In genomic region chrX:19566359-19567141, GRCh38 we compare ENCODE assay signal across 9 cellular contexts. TPM values are rescaled to one million over a fixed set of nuclear protein-coding genes. Genes with fewer than 3 reads are reported as not detected.
DNase-seq lines count a peak whose midpoint lies in the region; ATAC-seq and TF ChIP-seq lines count a peak whose summit lies in the region.
"Had no signal": no experiment of that assay in that cellular context is flagged by ENCODE, and none has a peak within 500 bp of the region (broad histone marks: within the 10 kb centered on the region; RNA-seq: fewer than 3 reads in every experiment).

No MANE protein-coding gene starts in this region.

- H3K9ac ChIP-seq in SK-N-SH = no peak overlapping the region

- TF ChIP-seq RAD21 in SK-N-SH (IDR thresholded peaks at IDR 0.05; ENCODE audit: low read length) = no peak

- H3F3A ChIP-seq in SK-N-SH (replicated peaks; ENCODE audit: insufficient read depth) = peaks cover 6% of the 10 kb centered on the region

- H3K27ac ChIP-seq in SK-N-SH (ENCODE audit: low read depth in 2 of 2, low read length in 1 of 2) = peak overlapping the region; percentile 26 to 52; a peak in 3 of 4 replicates
- H3K27ac ChIP-seq: VCaP had no signal

- TF ChIP-seq EP300 in SK-N-SH (IDR thresholded peaks at IDR 0.05; ENCODE audit: borderline replicate concordance in 1 of 2, low read depth in 1 of 2, low read length in 1 of 2) = 0 out of 4 replicates have a peak, but pooled peaks of 1 of the 2 experiments have one; percentile 25

- POLR2A ChIA-PET in SK-N-SH (lab: Yijun Ruan, JAX) (no interaction called here), HEK293T (lab: Yijun Ruan, JAX) (interaction anchor here (0.6 to 0.7 kb wide), 2 partner anchors 10 kb away, joined by 3 read pairs; no protein-coding TSS in a partner anchor)

- ATAC-seq in HG03025 (IDR thresholded peaks at IDR 0.05; ENCODE audit: low FRiP score, unreplicated experiment) = peak; percentile 60

- H3K4me2 ChIP-seq in SK-N-SH = peak overlapping the region; percentile 55

- WGBS in SK-N-SH (ENCODE audit: low lambda C conversion rate) = 55% methylated on average over 7 of the region's 7 CpGs

- H3K36me3 ChIP-seq in SK-N-SH (replicated peaks in 1 of 2; ENCODE audit: control insufficient read depth in 1 of 2, insufficient read depth in 2 of 2, low read length in 1 of 2) = peaks cover 2 to 44% of the 10 kb centered on the region in 2 experiments

- DNase-seq in NCI-H1436 (lab: John Stamatoyannopoulos, UW) (peak; percentile 3), NCI-H1436 treated with DMSO at 0.1 percent for 48 hours (lab: John Stamatoyannopoulos, UW) (no peak), SK-N-SH (peak; percentile 17), fibroblast of the conjunctiva (ENCODE audit: low read depth) (peak; percentile 65), HEK293T (ENCODE audit: extremely low spot score) (no peak), NCI-H446 treated with DMSO at 0.1 percent for 48 hours (lab: John Stamatoyannopoulos, UW) (no peak), LoVo (ENCODE audit: low spot score) (no peak)

- no peak overlapping the region for H2AFZ ChIP-seq in SK-N-SH (ENCODE audit: low read depth)

- no peak overlapping the region for H3K4me3 ChIP-seq in SK-N-SH (ENCODE audit: low read depth in 2 of 2, low read length in 1 of 2)

- H3K4me1 ChIP-seq in SK-N-SH (ENCODE audit: control insufficient read depth in 1 of 2, insufficient read depth in 2 of 2, low read depth in 1 of 2, low read length in 1 of 2) = peaks cover 8 to 14% of the 10 kb centered on the region in 2 experiments; a peak in 3 of 4 replicates

- H3K79me2 ChIP-seq in SK-N-SH (ENCODE audit: insufficient read depth) = peaks cover 5% of the 10 kb centered on the region; the same call in 1 of the 2 replicates

- CTCF ChIA-PET in SK-N-SH (lab: Yijun Ruan, JAX) (interaction anchor here (1.1 to 1.8 kb wide), 2 partner anchors 27 to 194 kb away, joined by 3 to 6 read pairs; no protein-coding TSS in a partner anchor), HEK293T (lab: Yijun Ruan, JAX) (interaction anchor here (0.6 kb wide), 2 partner anchors 10 to 231 kb away, joined by 3 read pairs; no protein-coding TSS in a partner anchor)

- no peaks in the 10 kb centered on the region for H3K27me3 ChIP-seq in SK-N-SH (ENCODE audit: insufficient read depth)

- no peaks in the 10 kb centered on the region for H3K9me3 ChIP-seq in SK-N-SH

- H3K9me2 ChIP-seq in SK-N-SH = no peaks in the 10 kb centered on the region

- H4K20me1 ChIP-seq in SK-N-SH (ENCODE audit: insufficient read depth) = peaks cover 7% of the 10 kb centered on the region; the same call in 1 of the 2 replicates

- no peak for TF ChIP-seq CTCF in SK-N-SH (IDR thresholded peaks at IDR 0.05)

TF ChIP-seq in SK-N-SH, 30 proteins besides CTCF, POLR2A, EP300 and RAD21:
- TF ChIP-seq ELF1 (IDR thresholded peaks at IDR 0.05) (no peak), REST (IDR thresholded peaks at IDR 0.05; ENCODE audit: low read depth, low read length) (peak; percentile 80), FOSL2 (IDR thresholded peaks at IDR 0.05; ENCODE audit: borderline replicate concordance, low read depth) (peak; percentile 39; the same call in 1 of the 2 replicates), TCF12 (IDR thresholded peaks at IDR 0.05) (peak; percentile 48; the same call in 1 of the 2 replicates), JUND (IDR thresholded peaks at IDR 0.05) (peak; percentile 30; the same call in 1 of the 2 replicates)

TF ChIP-seq in HEK293T, 16 proteins besides CTCF, POLR2A, EP300 and RAD21:
- no peak for TF ChIP-seq LEF1 (IDR thresholded peaks at IDR 0.05; ENCODE audit: borderline replicate concordance)
- TF ChIP-seq PKNOX1 (IDR thresholded peaks at IDR 0.05) = no peak
- TF ChIP-seq HDGF (IDR thresholded peaks at IDR 0.05; ENCODE audit: borderline replicate concordance) = no peak
- no peak for TF ChIP-seq ELF4 (IDR thresholded peaks at IDR 0.05)
- no peak for TF ChIP-seq FOXM1 (IDR thresholded peaks at IDR 0.05; ENCODE audit: borderline replicate concordance)

RNA-seq across cellular contexts. Expression of gene MAP3K15, which starts 51.2 kb away (rescaled TPM):
- 0.05 and 0.07 TPM in 2 replicates for polyA plus RNA-seq in SK-N-SH (2012; rRNA removed)
- 0.05 TPM in 2 replicates for polyA plus RNA-seq in SK-N-SH (2012; cell fraction: cytosol; rRNA removed)
- polyA plus RNA-seq in SK-N-SH (2012; cell fraction: nucleus; rRNA removed) = 0.06 and 0.10 TPM in 2 replicates

Comparison
In these comparisons a context has a peak if more than half of its experiments do, and no peak if none do; other contexts are left out.
1. DNase-seq: peak in NCI-H1436 (single experiment), SK-N-SH (single experiment) and fibroblast of the conjunctiva (single experiment); none in NCI-H1436 treated with DMSO at 0.1 percent for 48 hours (single experiment), HEK293T (single experiment), NCI-H446 treated with DMSO at 0.1 percent for 48 hours (single experiment) and LoVo (single experiment).